ENCODE assay signal across 16 cellular contexts in genomic region chrX:31931225-31931624, GRCh38.
DNase-seq lines count a peak whose midpoint lies in the region; ATAC-seq, FAIRE-seq and TF ChIP-seq lines count a peak whose summit lies in the region.
"Had no signal": no experiment of that assay in that cellular context is flagged by ENCODE, and none has a peak within 500 bp of the region (broad histone marks: within the 10 kb centered on the region; RNA-seq: fewer than 3 reads in every experiment).

No MANE protein-coding gene starts in this region.

- TF ChIP-seq CTCF in MCF 10A (IDR thresholded peaks at IDR 0.05; ENCODE audit: unreplicated experiment) (no peak), breast epithelium (IDR thresholded peaks at IDR 0.05) (no peak), mammary epithelial cell (conservative IDR thresholded peaks at IDR 0.05 in 1 of 2, IDR thresholded peaks at IDR 0.05 in 1 of 2; ENCODE audit: extremely low read depth in 1 of 2, insufficient read depth in 1 of 2, low read depth in 1 of 2, low read length in 2 of 2) (no peak)

- 4% methylated on average over 3 of the region's 3 CpGs for WGBS in mammary epithelial cell (ENCODE audit: low coverage, missing lambda C conversion rate)

- no peak overlapping the region for H3K4me3 Mint-ChIP-seq in MCF 10A (ENCODE audit: unreplicated experiment)
- H3K4me3 Mint-ChIP-seq: activated CD4-positive, alpha-beta memory T cell treated with anti-CD3 and anti-CD28 coated beads, Interleukin-2, amount 10 ng/mL, durations not matched to agents 7 days and 5 days; type B pancreatic cell had no signal

- no peaks in the 10 kb centered on the region for H3K36me3 ChIP-seq in breast epithelium
- H3K36me3 ChIP-seq in mammary epithelial cell (ENCODE audit: insufficient read depth, low read length): no peaks in the 10 kb centered on the region

- intact Hi-C loops in MCF 10A (cut with micrococcal nuclease): no loop called here
- intact Hi-C loops in breast epithelium (cut with DNase I; ENCODE audit: low total_unique reads): no loop called here
- intact Hi-C loops in mammary epithelial cell (cut with micrococcal nuclease): no loop called here

- in situ Hi-C loops in mammary epithelial cell (cut with MboI; ENCODE audit: low sequenced_read_pairs in 2 of 2): no loop called here

- H2AFZ ChIP-seq in mammary epithelial cell (ENCODE audit: low read depth, low read length): peak overlapping the region; percentile 3

- H3K4me3 ChIP-seq in breast epithelium (no peak overlapping the region), mammary epithelial cell (replicated peaks in 1 of 3; ENCODE audit: insufficient read depth in 1 of 3, low read depth in 2 of 3, low read length in 3 of 3) (no peak overlapping the region)
- H3K4me3 ChIP-seq: dorsolateral prefrontal cortex had no signal

- no peaks in the 10 kb centered on the region for H3K4me1 ChIP-seq in breast epithelium
- no peaks in the 10 kb centered on the region for H3K4me1 ChIP-seq in mammary epithelial cell (ENCODE audit: insufficient read depth, low read length)

- H3K9me3 Mint-ChIP-seq in MCF 10A (ENCODE audit: unreplicated experiment): no peaks in the 10 kb centered on the region
- H3K9me3 Mint-ChIP-seq: activated CD4-positive, alpha-beta memory T cell treated with anti-CD3 and anti-CD28 coated beads, Interleukin-2, amount 10 ng/mL, durations not matched to agents 7 days and 5 days had no signal

- no peak for ATAC-seq in GM21360 (IDR thresholded peaks at IDR 0.05; ENCODE audit: unreplicated experiment)

- H3K36me3 Mint-ChIP-seq in MCF 10A (ENCODE audit: insufficient read depth, unreplicated experiment): no peaks in the 10 kb centered on the region
- H3K36me3 Mint-ChIP-seq: type B pancreatic cell had no signal

- peaks cover 9% of the 10 kb centered on the region for H3K27me3 Mint-ChIP-seq in MCF 10A (ENCODE audit: insufficient read depth, unreplicated experiment)
- H3K27me3 Mint-ChIP-seq: activated CD4-positive, alpha-beta memory T cell treated with anti-CD3 and anti-CD28 coated beads, Interleukin-2, amount 10 ng/mL, durations not matched to agents 7 days and 5 days; progenitor cell of endocrine pancreas; type B pancreatic cell had no signal

- no peak overlapping the region for H3K4me2 ChIP-seq in mammary epithelial cell (ENCODE audit: insufficient read depth, low read depth, low read length)

- peak overlapping the region; percentile 22 for H3K27ac Mint-ChIP-seq in MCF 10A (ENCODE audit: low read depth, unreplicated experiment)
- H3K27ac Mint-ChIP-seq: activated CD4-positive, alpha-beta memory T cell treated with anti-CD3 and anti-CD28 coated beads, Interleukin-2, amount 10 ng/mL, durations not matched to agents 7 days and 5 days; progenitor cell of endocrine pancreas; type B pancreatic cell had no signal

- no peak for TF ChIP-seq POLR2A in breast epithelium (IDR thresholded peaks at IDR 0.05)

- no peaks in the 10 kb centered on the region for H3K79me2 ChIP-seq in mammary epithelial cell (ENCODE audit: insufficient read depth, low read length)

- dilution Hi-C loops in mammary epithelial cell (cut with HindIII; ENCODE audit: low sequenced_read_pairs): no loop called here

- no peak overlapping the region for H3K9ac ChIP-seq in mammary epithelial cell (ENCODE audit: insufficient read depth, low read length)

- H4K20me1 ChIP-seq in mammary epithelial cell (ENCODE audit: insufficient read depth, low read length): no peaks in the 10 kb centered on the region

- CTCF ChIA-PET in MCF 10A (lab: Yijun Ruan, JAX): no interaction called here
- CTCF ChIA-PET in mammary epithelial cell (lab: Charles Lee; ENCODE audit: low non-redundant PET): no interaction called here

- H3K4me1 Mint-ChIP-seq in MCF 10A (ENCODE audit: insufficient read depth, unreplicated experiment): peaks cover 6% of the 10 kb centered on the region
- H3K4me1 Mint-ChIP-seq: activated CD4-positive, alpha-beta memory T cell treated with anti-CD3 and anti-CD28 coated beads, Interleukin-2, amount 10 ng/mL, durations not matched to agents 7 days and 5 days had no signal

- H3K27me3 ChIP-seq in breast epithelium (peaks cover 0 to 4% of the 10 kb centered on the region in 2 donors), mammary epithelial cell (ENCODE audit: insufficient read depth, low read length) (no peaks in the 10 kb centered on the region)

- H3K27ac ChIP-seq in breast epithelium (no peak overlapping the region), mammary epithelial cell (ENCODE audit: insufficient read depth, low read depth, low read length) (no peak overlapping the region)
- H3K27ac ChIP-seq: 22Rv1, dorsolateral prefrontal cortex had no signal

- DNase-seq in MCF 10A (ENCODE audit: unreplicated experiment) (peak; percentile 58), breast epithelium (ENCODE audit: low spot score in 2 of 2) (no peak), mammary epithelial cell (peak; percentile 59), kidney glomerular epithelial cell (lab: John Stamatoyannopoulos, UW) (peak; percentile 61), urothelium cell line (ENCODE audit: low spot score) (peak; percentile 4), T-helper 1 cell (no peak)
- no peak for DNase-seq in stimulated activated CD4-positive, alpha-beta T cell treated with anti-CD3 and anti-CD28 coated beads, Interleukin-4, amount 100 ng/mL, for 1 hour
- DNase-seq: activated CD4-positive, alpha-beta memory T cell treated with anti-CD3 and anti-CD28 coated beads, Interleukin-2, amount 10 ng/mL, durations not matched to agents 7 days and 5 days; anterior cingulate cortex; dorsolateral prefrontal cortex; NK-92 treated with Interleukin-12 subunit alpha and Interleukin-12 subunit beta, amount 100 ng/mL, for 24 hours had no signal

- POLR2A ChIA-PET in MCF 10A (lab: Yijun Ruan, JAX): interaction anchor here (1.1 kb wide), 1 partner anchor 179 kb away, joined by 4 read pairs; no protein-coding TSS in a partner anchor

- FAIRE-seq in urothelium cell line (lab: Jason Lieb, UNC): no peak
- FAIRE-seq: GM18507 had no signal

- BruUV-seq in MCF 10A (replicated peaks; lab: Mats Ljungman, UMichigan) (no TSS peak), mammary epithelial cell (replicated peaks; lab: Mats Ljungman, UMichigan) (no TSS peak)

- no peaks in the 10 kb centered on the region for H3K9me3 ChIP-seq in breast epithelium
- no peaks in the 10 kb centered on the region for H3K9me3 ChIP-seq in mammary epithelial cell (replicated peaks; ENCODE audit: insufficient read depth, low read length)

Comparison
In these comparisons a context has a peak if more than half of its experiments do, and no peak if none do; other contexts are left out.
1. DNase-seq: peak in MCF 10A (single experiment), mammary epithelial cell (single experiment), kidney glomerular epithelial cell (single experiment) and urothelium cell line (single experiment); none in breast epithelium (0 of 2), T-helper 1 cell (0 of 5) and stimulated activated CD4-positive, alpha-beta T cell treated with anti-CD3 and anti-CD28 coated beads, Interleukin-4, amount 100 ng/mL, for 1 hour (single experiment).